Comparison of ENCODE assay signal across 24 cellular contexts in genomic region chr18:76503595-76503994, GRCh38. TPM values are rescaled to one million over a fixed set of nuclear protein-coding genes. Genes with fewer than 3 reads are reported as not detected.
DNase-seq lines count a peak whose midpoint lies in the region; ATAC-seq, FAIRE-seq and TF ChIP-seq lines count a peak whose summit lies in the region.
"Had no signal": no experiment of that assay in that cellular context is flagged by ENCODE, and none has a peak within 500 bp of the region (broad histone marks: within the 10 kb centered on the region; RNA-seq: fewer than 3 reads in every experiment).

No MANE protein-coding gene starts in this region.

- no peak overlapping the region for H2BK20ac ChIP-seq in H1 (ENCODE audit: low read length)

- WGBS in H1 (ENCODE audit: extremely low coverage in 1 of 2, insufficient coverage in 1 of 2, insufficient read length in 1 of 2, insufficient replicate concordance in 2 of 2, low coverage in 1 of 2, low lambda C conversion rate in 2 of 2, missing lambda C conversion rate in 1 of 2), 2 experiments = 69% methylated on average over 8 of the region's 8 CpGs; no CpG with 5 or more reads in 1 of the 2 experiments
- 73 to 75% methylated on average over 8 of the region's 8 CpGs for WGBS in aorta, 2 donors

- H3K9me3 ChIP-seq in right atrium auricular region (no peaks in the 10 kb centered on the region), H1 (ENCODE audit: insufficient read depth in 2 of 2, low read depth in 1 of 2, low read length in 1 of 2) (no peaks in the 10 kb centered on the region), aorta (ENCODE audit: control insufficient read depth, low read length) (no peaks in the 10 kb centered on the region)
- no peaks in the 10 kb centered on the region for H3K9me3 ChIP-seq in naive thymus-derived CD4-positive, alpha-beta T cell (ENCODE audit: control insufficient read depth in 2 of 3, low read length in 3 of 3)
- H3K9me3 ChIP-seq: esophagus muscularis mucosa, lower lobe of right lung, SK-N-SH had no signal

- H3K9me3 Mint-ChIP-seq in naive thymus-derived CD4-positive, alpha-beta T cell = no peaks in the 10 kb centered on the region
- no peaks in the 10 kb centered on the region for H3K9me3 Mint-ChIP-seq in osteocyte (ENCODE audit: unreplicated experiment)
- H3K9me3 Mint-ChIP-seq: central memory CD8-positive, alpha-beta T cell; natural killer cell treated with Interleukin-12 subunit alpha and Interleukin-12 subunit beta and Interleukin-15 and Interleukin-18, amount 100 ng/mL, for 72 hours; stimulated activated naive CD8-positive, alpha-beta T cell treated with anti-CD3 and anti-CD28 coated beads, Interleukin-15, Interleukin-2, amounts not matched to agents 100 ng/mL and 50 ng/mL, for 24 hours; type B pancreatic cell had no signal

- H3K23me2 ChIP-seq in H1 (ENCODE audit: low read depth, low read length) = no peaks in the 10 kb centered on the region

- H3K4me2 ChIP-seq in H1 (ENCODE audit: insufficient read depth in 1 of 2, low read depth in 2 of 2, low read length in 2 of 2) = no peak overlapping the region; a peak in 1 of 4 replicates
- H3K4me2 ChIP-seq: SK-N-SH had no signal

- DNase-seq in left ventricle myocardium superior (no peak), right atrium auricular region (ENCODE audit: low spot score) (no peak), H1 (ENCODE audit: low read depth in 1 of 2, low spot score in 2 of 2) (no peak), aorta (peak; percentile 38 to 65), hepatic stellate cell (ENCODE audit: low spot score) (no peak), HK-2 (ENCODE audit: unreplicated experiment) (no peak), osteocyte (ENCODE audit: extremely low spot score, unreplicated experiment) (no peak)
- DNase-seq in naive thymus-derived CD4-positive, alpha-beta T cell = no peak
- DNase-seq: ACHN; activated CD4-positive, alpha-beta T cell treated with anti-CD3 and anti-CD28 coated beads for 1 hour; activated effector memory CD4-positive, alpha-beta T cell treated with Interleukin-2 at 50 U/mL for 16 hours; lower lobe of right lung; NCI-H2081; NCI-H524; PC-3; SK-N-SH; T1000 had no signal

- H4K20me1 ChIP-seq in H1 (replicated peaks in 1 of 2; ENCODE audit: control insufficient read depth in 1 of 2, insufficient read depth in 2 of 2, low read length in 2 of 2) = no peaks in the 10 kb centered on the region

- intact Hi-C loops in left ventricle myocardium superior (cut with micrococcal nuclease) (no loop called here), aorta (cut with DNase I) (no loop called here)
- intact Hi-C loops in naive thymus-derived CD4-positive, alpha-beta T cell (cut with micrococcal nuclease) = no loop called here

- POLR2A ChIA-PET in H1 (lab: Charles Lee; ENCODE audit: partially characterized antibody) = interaction anchor here (2.0 kb wide), 1 partner anchor 10 kb away, joined by 14 read pairs; the partner anchor contains the start of gene ZNF516
- POLR2A ChIA-PET in naive thymus-derived CD4-positive, alpha-beta T cell (lab: Charles Lee) = no interaction called here

- no peaks in the 10 kb centered on the region for H3K36me3 Mint-ChIP-seq in naive thymus-derived CD4-positive, alpha-beta T cell
- no peaks in the 10 kb centered on the region for H3K36me3 Mint-ChIP-seq in osteocyte (ENCODE audit: unreplicated experiment)
- H3K36me3 Mint-ChIP-seq: IgD-negative memory B cell; natural killer cell treated with Interleukin-12 subunit alpha and Interleukin-12 subunit beta and Interleukin-15 and Interleukin-18, amount 100 ng/mL, for 72 hours; type B pancreatic cell had no signal

- no peak overlapping the region for H3K9ac ChIP-seq in H1 (replicated peaks in 1 of 4; ENCODE audit: extremely low read depth in 1 of 4, low read depth in 3 of 4, low read length in 3 of 4)
- H3K9ac ChIP-seq: SK-N-SH had no signal

- H3K4me1 Mint-ChIP-seq in naive thymus-derived CD4-positive, alpha-beta T cell = peaks cover 0 to 2% (median 0%) of the 10 kb centered on the region in 7 donors
- H3K4me1 Mint-ChIP-seq in osteocyte (ENCODE audit: unreplicated experiment) = no peaks in the 10 kb centered on the region
- H3K4me1 Mint-ChIP-seq: central memory CD8-positive, alpha-beta T cell had no signal

- TF ChIP-seq CTCF in right atrium auricular region (IDR thresholded peaks at IDR 0.05) = no peak
- TF ChIP-seq CTCF in H1 (IDR thresholded peaks at IDR 0.05; ENCODE audit: control extremely low read depth in 1 of 3, insufficient read depth in 1 of 3, low read depth in 1 of 3, low read length in 3 of 3) = no peak
- no peak for TF ChIP-seq CTCF in osteocyte (IDR thresholded peaks at IDR 0.05)

- H3K36me3 ChIP-seq in right atrium auricular region = no peaks in the 10 kb centered on the region
- no peaks in the 10 kb centered on the region for H3K36me3 ChIP-seq in H1 (ENCODE audit: control insufficient read depth in 2 of 4, insufficient read depth in 4 of 4, low read length in 3 of 4)
- no peaks in the 10 kb centered on the region for H3K36me3 ChIP-seq in naive thymus-derived CD4-positive, alpha-beta T cell (ENCODE audit: control insufficient read depth in 2 of 3, insufficient read depth in 3 of 3, low read length in 3 of 3)
- no peaks in the 10 kb centered on the region for H3K36me3 ChIP-seq in aorta (ENCODE audit: control insufficient read depth in 1 of 2, insufficient read depth in 2 of 2, low read length in 1 of 2)
- H3K36me3 ChIP-seq: esophagus muscularis mucosa, lower lobe of right lung had no signal

- no peak overlapping the region for H2BK12ac ChIP-seq in H1 (ENCODE audit: low read depth, low read length)

- no peak overlapping the region for H3K27ac ChIP-seq in right atrium auricular region
- H3K27ac ChIP-seq in H1 (ENCODE audit: low read depth, low read length) = no peak overlapping the region
- H3K27ac ChIP-seq in naive thymus-derived CD4-positive, alpha-beta T cell (ENCODE audit: low read depth, low read length) = no peak overlapping the region
- no peak overlapping the region for H3K27ac ChIP-seq in aorta (ENCODE audit: low read depth in 1 of 2, low read length in 2 of 2)
- H3K27ac ChIP-seq: C4-2B, esophagus muscularis mucosa, lower lobe of right lung had no signal

- H3K4me1 ChIP-seq in right atrium auricular region (no peaks in the 10 kb centered on the region), H1 (replicated peaks in 1 of 4; ENCODE audit: control insufficient read depth in 3 of 4, insufficient read depth in 4 of 4, low read length in 3 of 4) (peaks cover 0 to 5% (median 4%) of the 10 kb centered on the region in 4 experiments; a peak in 3 of 7 replicates), aorta (ENCODE audit: control insufficient read depth in 1 of 2, insufficient read depth in 2 of 2, low read length in 2 of 2) (no peaks in the 10 kb centered on the region)
- H3K4me1 ChIP-seq in naive thymus-derived CD4-positive, alpha-beta T cell (ENCODE audit: control insufficient read depth in 2 of 2, insufficient read depth in 2 of 2, low read length in 2 of 2) = no peaks in the 10 kb centered on the region
- H3K4me1 ChIP-seq: esophagus muscularis mucosa, lower lobe of right lung had no signal

- peak overlapping the region; percentile 78; the same call in 1 of the 2 replicates for H2AFZ ChIP-seq in H1 (ENCODE audit: low read length)

- H3K27ac Mint-ChIP-seq in naive thymus-derived CD4-positive, alpha-beta T cell = no peak overlapping the region
- no peak overlapping the region for H3K27ac Mint-ChIP-seq in osteocyte (ENCODE audit: unreplicated experiment)
- H3K27ac Mint-ChIP-seq: IgD-negative memory B cell; natural killer cell treated with Interleukin-12 subunit alpha and Interleukin-12 subunit beta and Interleukin-15 and Interleukin-18, amount 100 ng/mL, for 72 hours; stimulated activated naive CD8-positive, alpha-beta T cell treated with anti-CD3 and anti-CD28 coated beads, Interleukin-15, Interleukin-2, amounts not matched to agents 100 ng/mL and 50 ng/mL, for 24 hours; type B pancreatic cell had no signal

- ATAC-seq in left ventricle myocardium superior = peak; percentile 29
- peak; percentile 44 for ATAC-seq in naive thymus-derived CD4-positive, alpha-beta T cell
- no peak for ATAC-seq in aorta (ENCODE audit: low FRiP score)
- ATAC-seq: PC-3 had no signal

- H3K4me3 ChIP-seq in right atrium auricular region (no peak overlapping the region), H1 (ENCODE audit: extremely low read depth in 1 of 4, insufficient read depth in 2 of 4, low read depth in 3 of 4, low read length in 4 of 4) (no peak overlapping the region), aorta (ENCODE audit: low read length in 2 of 2) (no peak overlapping the region)
- H3K4me3 ChIP-seq in naive thymus-derived CD4-positive, alpha-beta T cell (ENCODE audit: low read length) = no peak overlapping the region
- H3K4me3 ChIP-seq: esophagus muscularis mucosa, lower lobe of right lung had no signal

- H2BK120ac ChIP-seq in H1 (replicated peaks; ENCODE audit: low read depth, low read length) = no peak overlapping the region

- no peak overlapping the region for H2AK5ac ChIP-seq in H1 (ENCODE audit: low read depth, low read length)

- no peak for TF ChIP-seq EP300 in H1 (IDR thresholded peaks at IDR 0.05; ENCODE audit: borderline replicate concordance in 1 of 2, low read depth in 2 of 2, low read length in 2 of 2)

- no peak overlapping the region for H3K23ac ChIP-seq in H1 (ENCODE audit: insufficient read length)

- H3K79me2 ChIP-seq in H1 (ENCODE audit: control insufficient read depth in 1 of 2, insufficient read depth in 2 of 2, low read length in 2 of 2) = no peaks in the 10 kb centered on the region

- H3K79me1 ChIP-seq in H1 (ENCODE audit: low read depth, low read length) = no peaks in the 10 kb centered on the region

- TF ChIP-seq POLR2A in H1 (IDR thresholded peaks at IDR 0.05; ENCODE audit: control extremely low read depth in 1 of 2, low read depth in 2 of 2, low read length in 2 of 2) = no peak

- H3K4ac ChIP-seq in H1 (replicated peaks; ENCODE audit: insufficient read length, low read depth, low read length) = no peak overlapping the region

- H3K56ac ChIP-seq in H1 (replicated peaks; ENCODE audit: insufficient read length, low read depth, low read length) = no peak overlapping the region

- H4K8ac ChIP-seq in H1 (ENCODE audit: extremely low read depth, insufficient read depth, low read length) = no peak overlapping the region

- H3K4me3 Mint-ChIP-seq in naive thymus-derived CD4-positive, alpha-beta T cell = no peak overlapping the region
- H3K4me3 Mint-ChIP-seq in osteocyte (ENCODE audit: unreplicated experiment) = no peak overlapping the region
- H3K4me3 Mint-ChIP-seq: central memory CD8-positive, alpha-beta T cell; IgD-negative memory B cell; natural killer cell treated with Interleukin-12 subunit alpha and Interleukin-12 subunit beta and Interleukin-15 and Interleukin-18, amount 100 ng/mL, for 72 hours; stimulated activated naive CD8-positive, alpha-beta T cell treated with anti-CD3 and anti-CD28 coated beads, Interleukin-15, Interleukin-2, amounts not matched to agents 100 ng/mL and 50 ng/mL, for 24 hours; type B pancreatic cell had no signal

- CTCF ChIA-PET in H1 (lab: Charles Lee; ENCODE audit: partially characterized antibody) = interaction anchor here (1.1 kb wide), 1 partner anchor 318 kb away, joined by 3 read pairs; no protein-coding TSS in a partner anchor
- CTCF ChIA-PET in naive thymus-derived CD4-positive, alpha-beta T cell (lab: Charles Lee) = no interaction called here

- H4K5ac ChIP-seq in H1 (ENCODE audit: insufficient read length, low read depth, low read length) = no peak overlapping the region

- H3K27me3 ChIP-seq in right atrium auricular region (no peaks in the 10 kb centered on the region), H1 (replicated peaks in 1 of 4; ENCODE audit: control insufficient read depth in 3 of 4, extremely low read depth in 1 of 4, insufficient read depth in 3 of 4, low read length in 3 of 4) (no peaks in the 10 kb centered on the region; a peak in 1 of 7 replicates), aorta (ENCODE audit: control insufficient read depth in 1 of 2, insufficient read depth in 2 of 2, low read length in 1 of 2) (no peaks in the 10 kb centered on the region)
- no peaks in the 10 kb centered on the region for H3K27me3 ChIP-seq in naive thymus-derived CD4-positive, alpha-beta T cell (ENCODE audit: control insufficient read depth in 2 of 2, insufficient read depth in 2 of 2, low read length in 2 of 2)
- H3K27me3 ChIP-seq: esophagus muscularis mucosa had no signal

- TF ChIP-seq RAD21 in H1 (IDR thresholded peaks at IDR 0.05 in 1 of 2, conservative IDR thresholded peaks at IDR 0.05 in 1 of 2; ENCODE audit: low read depth in 2 of 2, low read length in 2 of 2) = no peak

- peak overlapping the region; percentile 27; the same call in 1 of the 2 replicates for H3K18ac ChIP-seq in H1 (ENCODE audit: extremely low read depth, low read length)

- FAIRE-seq in H1 (lab: Jason Lieb, UNC) = no peak

- no peak overlapping the region for H2BK15ac ChIP-seq in H1 (ENCODE audit: low read length)

- H4K91ac ChIP-seq in H1 (replicated peaks; ENCODE audit: insufficient read length, low read length) = no peak overlapping the region

- H2BK5ac ChIP-seq in H1 (ENCODE audit: low read depth, low read length) = no peak overlapping the region

- peaks cover 0 to 34% (median 3%) of the 10 kb centered on the region in 5 donors for H3K27me3 Mint-ChIP-seq in naive thymus-derived CD4-positive, alpha-beta T cell
- peaks cover 12% of the 10 kb centered on the region for H3K27me3 Mint-ChIP-seq in osteocyte (ENCODE audit: unreplicated experiment)
- H3K27me3 Mint-ChIP-seq: type B pancreatic cell had no signal

- no peak overlapping the region for H3K14ac ChIP-seq in H1 (ENCODE audit: insufficient read length)

RNA-seq across cellular contexts. Expression of gene ZNF516, which starts 8.6 kb away (rescaled TPM):
- 14.0 TPM for total RNA-seq in left ventricle myocardium superior
- 10 to 100 TPM; 11.0 to 14.0 TPM for total RNA-seq in right atrium auricular region
- total RNA-seq in H1 (2021; fragmentation: NEBNext Ultra II Directional; extraction: Animal tissue kit (Norgen Biotek cat#: 25700)) = 16.5 and 17.0 TPM in 2 replicates
- 7.3 and 9.2 TPM in 2 replicates for polyA plus RNA-seq in H1 (2011; rRNA removed)
- polyA plus RNA-seq in H1 (2011; cell fraction: cytosol; rRNA removed) = 9.3 TPM
- polyA plus RNA-seq in H1 (2011; cell fraction: nucleus; rRNA removed) = 15.7 TPM
- polyA plus RNA-seq in H1 (2012, experiment 1 of 2) = 8.0 to 13.2 TPM (median 9.8 TPM) in 4 replicates
- 3.3 TPM for polyA plus RNA-seq in H1 (2012, experiment 2 of 2)
- polyA plus RNA-seq in H1 (2013, experiment 1 of 2) = 4.8 TPM
- 4.1 TPM for polyA plus RNA-seq in H1 (2013, experiment 2 of 2)
- polyA minus RNA-seq in H1 (2011; rRNA and poly(A)+ RNA removed) = 13.4 and 18.4 TPM in 2 replicates
- polyA minus RNA-seq in H1 (2011; cell fraction: cytosol; rRNA and poly(A)+ RNA removed) = 14.1 TPM
- polyA minus RNA-seq in H1 (2011; cell fraction: nucleus; rRNA and poly(A)+ RNA removed) = 25.4 TPM
- total RNA-seq in naive thymus-derived CD4-positive, alpha-beta T cell = 10 to 100 TPM in 4 of 5 experiments, 1 to 10 TPM in 1; 1.9 to 60.4 (median 22.6) TPM
- polyA plus RNA-seq in naive thymus-derived CD4-positive, alpha-beta T cell = 1 to 10 TPM; 3.5 to 5.4 TPM
- 10 to 100 TPM; 26.0 to 55.6 TPM for total RNA-seq in aorta
- polyA plus RNA-seq in aorta = 1 to 10 TPM; 2.0 to 8.1 TPM
- total RNA-seq in osteocyte = 36.3 and 39.3 TPM in 2 replicates

Comparison
In these comparisons a context has a peak if more than half of its experiments do, and no peak if none do; other contexts are left out.
1. DNase-seq: peak in aorta (2 of 2); none in left ventricle myocardium superior (single experiment), right atrium auricular region (single experiment), H1 (0 of 2), naive thymus-derived CD4-positive, alpha-beta T cell (0 of 9), hepatic stellate cell (single experiment), HK-2 (single experiment) and osteocyte (single experiment).